Comparison of ENCODE assay signal across 9 cellular contexts in the genomic region with DNA sequence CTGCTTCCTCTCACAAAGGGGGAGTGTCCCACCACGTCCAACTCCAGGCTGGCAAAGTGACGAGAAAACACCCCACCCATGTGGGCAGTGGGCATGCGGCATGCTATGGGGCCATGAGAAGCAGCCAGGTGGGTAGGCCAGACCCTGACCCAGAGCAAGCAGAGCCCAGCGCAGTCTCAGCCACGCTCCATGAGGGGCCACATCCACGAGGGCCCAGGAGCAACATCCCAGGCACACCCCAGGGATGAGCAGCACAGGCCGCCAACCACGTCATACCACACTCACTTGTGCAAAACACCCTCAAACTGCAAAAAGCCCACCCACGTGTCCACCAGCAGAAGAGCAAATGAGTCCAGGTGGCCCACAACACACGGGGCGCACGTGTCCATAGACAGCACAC.
A peak's percentile ranks its signal among the peaks of the same experiment; 100 is the strongest.
DNase-seq lines count a peak whose midpoint lies in the region; ATAC-seq, FAIRE-seq and TF ChIP-seq lines count a peak whose summit lies in the region.
"Had no signal": no experiment of that assay in that cellular context is flagged by ENCODE, and none has a peak within 500 bp of the region (broad histone marks: within the 10 kb centered on the region; RNA-seq: fewer than 3 reads in every experiment).

No MANE protein-coding gene starts in this region.

- FAIRE-seq in GM12878 (lab: Jason Lieb, UNC) (no peak), HepG2 (lab: Jason Lieb, UNC) (no peak)

- H3K9ac ChIP-seq in GM12878 (ENCODE audit: control insufficient read depth, insufficient read depth, low read length) = no peak overlapping the region
- H3K9ac ChIP-seq in HepG2 (ENCODE audit: insufficient read depth, low read depth, low read length) = no peak overlapping the region
- H3K9ac ChIP-seq in Karpas-422 (ENCODE audit: low read length) = no peak overlapping the region

- WGBS in GM12878 (ENCODE audit: insufficient coverage, insufficient replicate concordance, low lambda C conversion rate, missing lambda C conversion rate) = 85% methylated on average over 12 of the region's 12 CpGs
- WGBS in HepG2 (ENCODE audit: low lambda C conversion rate) = 97% methylated on average over 12 of the region's 12 CpGs
- 61 to 83% (median 80%) methylated on average over 5 to 12 of the region's 12 CpGs for WGBS in stomach, 5 donors

- no peak overlapping the region for H3K4me3 ChIP-seq in GM12878
- no peak overlapping the region for H3K4me3 ChIP-seq in HepG2 (replicated peaks in 1 of 3; ENCODE audit: insufficient read depth in 1 of 3, low read depth in 2 of 3, low read length in 3 of 3)
- no peak overlapping the region for H3K4me3 ChIP-seq in stomach
- no peak overlapping the region for H3K4me3 ChIP-seq in Karpas-422 (ENCODE audit: low read length)

- H3K79me2 ChIP-seq in GM12878 (ENCODE audit: control insufficient read depth, insufficient read depth, low read length) (peaks cover 82% of the 10 kb centered on the region), HepG2 (ENCODE audit: insufficient read depth, low read length) (peaks cover 95% of the 10 kb centered on the region), Karpas-422 (ENCODE audit: low read length) (peaks cover 74% of the 10 kb centered on the region)

- peaks cover 43% of the 10 kb centered on the region for H3K4me1 Mint-ChIP-seq in activated CD4-positive, alpha-beta T cell treated with anti-CD3 and anti-CD28 coated beads, Interleukin-2, amount 10 ng/mL, durations not matched to agents 24 days and 14 days

- CTCF ChIA-PET in GM12878 (lab: Yijun Ruan, JAX) = interaction anchor here (0.9 to 1.6 kb wide), 3 partner anchors 174 to 336 kb away, joined by 3 to 7 read pairs (median 3); a partner anchor contains a TSS
- CTCF ChIA-PET in HepG2 (lab: Yijun Ruan, JAX; ENCODE audit: low intra/inter-chr PET ratio, low total read pairs) = no interaction called here

- no peaks in the 10 kb centered on the region for H3K9me3 ChIP-seq in GM12878 (replicated peaks; ENCODE audit: control insufficient read depth, insufficient read depth, low read length)
- H3K9me3 ChIP-seq in HepG2 (ENCODE audit: low read length) = no peaks in the 10 kb centered on the region
- no peaks in the 10 kb centered on the region for H3K9me3 ChIP-seq in stomach
- no peaks in the 10 kb centered on the region for H3K9me3 ChIP-seq in Karpas-422 (ENCODE audit: low read length)

- DNase-seq in activated CD4-positive, alpha-beta T cell treated with anti-CD3 and anti-CD28 coated beads, Interleukin-2, amount 10 ng/mL, durations not matched to agents 24 days and 14 days = no peak
- no peak for DNase-seq in activated CD4-positive, alpha-beta T cell treated with anti-CD3 and anti-CD28 coated beads, Interleukin-2, amount 50 U/mL, for 1 hour
- DNase-seq in GM12878 (ENCODE audit: low read depth, low spot score) (no peak), HepG2 (ENCODE audit: low spot score) (no peak), stomach (no peak), Karpas-422 (no peak), midbrain (lab: John Stamatoyannopoulos, UW) (no peak), hippocampal formation (lab: John Stamatoyannopoulos, UW) (no peak)
- DNase-seq: NCI-H1694 treated with DMSO at 0.1 percent for 48 hours had no signal

- H3K36me3 Mint-ChIP-seq in activated CD4-positive, alpha-beta T cell treated with anti-CD3 and anti-CD28 coated beads, Interleukin-2, amount 10 ng/mL, durations not matched to agents 24 days and 14 days (ENCODE audit: low read depth) = no peaks in the 10 kb centered on the region

- intact Hi-C loops in activated CD4-positive, alpha-beta T cell treated with anti-CD3 and anti-CD28 coated beads, Interleukin-2, amount 10 ng/mL, durations not matched to agents 24 days and 14 days (cut with micrococcal nuclease) = loop anchor here (5.0 kb wide), 4 partner anchors 73 to 223 kb away; no protein-coding TSS in a partner anchor
- intact Hi-C loops in GM12878 (cut with micrococcal nuclease; ENCODE audit: unreplicated experiment) (loop anchor here (5.0 kb wide), 2 partner anchors 153 to 173 kb away; a partner anchor contains a TSS), HepG2 (cut with micrococcal nuclease; ENCODE audit: unreplicated experiment) (loop anchor here (5.0 to 10.0 kb wide), 2 partner anchors 80 to 173 kb away; a partner anchor contains a TSS), stomach (cut with DNase I; ENCODE audit: low total_unique reads) (no loop called here)

- no peak for ATAC-seq in GM12878
- ATAC-seq in HepG2 = no peak

- H3K27me3 Mint-ChIP-seq in activated CD4-positive, alpha-beta T cell treated with anti-CD3 and anti-CD28 coated beads, Interleukin-2, amount 10 ng/mL, durations not matched to agents 24 days and 14 days = no peaks in the 10 kb centered on the region

- BruUV-seq in GM12878 (replicated peaks; lab: Mats Ljungman, UMichigan) (no TSS peak), HepG2 (replicated peaks; lab: Mats Ljungman, UMichigan) (no TSS peak)

- no peaks in the 10 kb centered on the region for H3K9me2 ChIP-seq in Karpas-422 (replicated peaks; ENCODE audit: insufficient read depth, low read length)

- no peak for TF ChIP-seq RAD21 in GM12878 (IDR thresholded peaks at IDR 0.05; ENCODE audit: insufficient read depth, low read depth, low read length)
- TF ChIP-seq RAD21 in HepG2 (CRISPR knock-in tag; IDR thresholded peaks at IDR 0.05) = no peak

- H3K36me3 ChIP-seq in GM12878 (ENCODE audit: control insufficient read depth in 2 of 2, insufficient read depth in 2 of 2, low read length in 1 of 2) (peaks cover 2 to 3% of the 10 kb centered on the region in 2 experiments; a peak in 2 of 4 replicates), HepG2 (replicated peaks in 1 of 2; ENCODE audit: control insufficient read depth in 1 of 2, insufficient read depth in 2 of 2, low read length in 2 of 2) (no peaks in the 10 kb centered on the region; a peak in 2 of 5 replicates), stomach (no peaks in the 10 kb centered on the region), Karpas-422 (ENCODE audit: insufficient read depth, low read length) (no peaks in the 10 kb centered on the region)

- H3K4me2 ChIP-seq in GM12878 (ENCODE audit: control insufficient read depth, insufficient read depth) (no peak overlapping the region), HepG2 (ENCODE audit: low read depth, low read length) (no peak overlapping the region), Karpas-422 (ENCODE audit: low read depth, low read length, poor library complexity, severe bottlenecking) (no peak overlapping the region)

- H3K27me3 ChIP-seq in GM12878 (replicated peaks in 1 of 2; ENCODE audit: control insufficient read depth in 2 of 2, insufficient read depth in 2 of 2, low read length in 1 of 2) (no peaks in the 10 kb centered on the region), HepG2 (ENCODE audit: control insufficient read depth in 1 of 2, insufficient read depth in 2 of 2, low read length in 2 of 2) (no peaks in the 10 kb centered on the region), stomach (no peaks in the 10 kb centered on the region), Karpas-422 (ENCODE audit: low read length) (no peaks in the 10 kb centered on the region)

- H3K27ac Mint-ChIP-seq in activated CD4-positive, alpha-beta T cell treated with anti-CD3 and anti-CD28 coated beads, Interleukin-2, amount 10 ng/mL, durations not matched to agents 24 days and 14 days = peak overlapping the region; percentile 18

- RAD21 ChIA-PET in GM12878 (lab: Charles Lee; ENCODE audit: unreplicated experiment) = interaction anchor here (1.3 kb wide), 1 partner anchor 142 kb away, joined by 6 read pairs; no protein-coding TSS in a partner anchor

- H3K4me1 ChIP-seq in GM12878 (ENCODE audit: control insufficient read depth, insufficient read depth, low read length) = peaks cover 35% of the 10 kb centered on the region
- H3K4me1 ChIP-seq in HepG2 (ENCODE audit: insufficient read depth, low read length) = peaks cover 84% of the 10 kb centered on the region
- H3K4me1 ChIP-seq in stomach = peaks cover 41 to 98% (median 67%) of the 10 kb centered on the region in 4 donors
- peaks cover 12% of the 10 kb centered on the region for H3K4me1 ChIP-seq in Karpas-422 (ENCODE audit: low read length)

- no peak; the same call in 1 of the 2 replicates for TF ChIP-seq POLR2A in GM12878 (IDR thresholded peaks at IDR 0.05; ENCODE audit: low read depth, low read length)
- TF ChIP-seq POLR2A in HepG2 (IDR thresholded peaks at IDR 0.05; ENCODE audit: insufficient read depth in 1 of 2, low read depth in 2 of 2, low read length in 2 of 2) = no peak; a peak in 1 of 4 replicates
- no peak for TF ChIP-seq POLR2A in stomach (IDR thresholded peaks at IDR 0.05)

- no peak overlapping the region for H2AFZ ChIP-seq in GM12878 (ENCODE audit: control insufficient read depth, low read depth, low read length)
- no peak overlapping the region for H2AFZ ChIP-seq in HepG2 (ENCODE audit: low read length)
- no peak overlapping the region for H2AFZ ChIP-seq in Karpas-422 (ENCODE audit: low read length)

- TF ChIP-seq CTCF in GM12878 (IDR thresholded peaks at IDR 0.05 in 2 of 3, conservative IDR thresholded peaks at IDR 0.05 in 1 of 3; ENCODE audit: control insufficient read depth in 2 of 3, extremely low read depth in 1 of 3, insufficient read depth in 1 of 3, low read depth in 3 of 3, low read length in 3 of 3) (no peak), HepG2 (CRISPR knock-in tag; IDR thresholded peaks at IDR 0.05) (no peak), stomach (IDR thresholded peaks at IDR 0.05) (no peak)

- in situ Hi-C loops in GM12878 (cut with MboI) = loop anchor here (5.0 kb wide), 1 partner anchor 223 kb away; no protein-coding TSS in a partner anchor
- in situ Hi-C loops in HepG2 (cut with HindIII; ENCODE audit: extremely low pct_ligation_motif_present, low pct_unique_long_range_greater_than_20kb) = no loop called here

- TF ChIP-seq EP300 in GM12878 (IDR thresholded peaks at IDR 0.05; ENCODE audit: borderline replicate concordance in 1 of 2, control insufficient read depth in 1 of 2, low read depth in 2 of 2, low read length in 2 of 2) = no peak
- no peak for TF ChIP-seq EP300 in HepG2 (IDR thresholded peaks at IDR 0.05; ENCODE audit: low read depth in 2 of 2, low read length in 2 of 2)
- TF ChIP-seq EP300 in HepG2 (CRISPR knock-in tag; IDR thresholded peaks at IDR 0.05; ENCODE audit: borderline replicate concordance) = no peak
- no peak for TF ChIP-seq EP300 in stomach (IDR thresholded peaks at IDR 0.05)

- no peak overlapping the region for H3K4me3 Mint-ChIP-seq in activated CD4-positive, alpha-beta T cell treated with anti-CD3 and anti-CD28 coated beads, Interleukin-2, amount 10 ng/mL, durations not matched to agents 24 days and 14 days

- POLR2A ChIA-PET in GM12878 (lab: Charles Lee) (no interaction called here), HepG2 (lab: Yijun Ruan, JAX) (no interaction called here)

- H3K9me3 Mint-ChIP-seq in activated CD4-positive, alpha-beta T cell treated with anti-CD3 and anti-CD28 coated beads, Interleukin-2, amount 10 ng/mL, durations not matched to agents 24 days and 14 days = no peaks in the 10 kb centered on the region

- H4K20me1 ChIP-seq in GM12878 (ENCODE audit: control insufficient read depth, insufficient read depth) (peaks cover 33% of the 10 kb centered on the region), HepG2 (ENCODE audit: insufficient read depth, low read length) (peaks cover 68% of the 10 kb centered on the region), Karpas-422 (ENCODE audit: insufficient read depth, low read depth, low read length) (peaks cover 38% of the 10 kb centered on the region; the same call in 1 of the 2 replicates)

- SMC1A ChIA-PET in GM12878 (lab: Charles Lee; ENCODE audit: uncharacterized antibody, unreplicated experiment) = interaction anchor here (2.0 kb wide), 1 partner anchor 16 kb away, joined by 5 read pairs; no protein-coding TSS in a partner anchor

- H3K27ac ChIP-seq in GM12878 (ENCODE audit: control insufficient read depth, insufficient read depth) (peak overlapping the region; percentile 46; the same call in 1 of the 2 replicates), HepG2 (ENCODE audit: extremely low read length, insufficient read depth, low read length) (peak overlapping the region; percentile 32), stomach (peak overlapping the region in 4 of 5 donors; percentile 25 to 58 (median 53)), Karpas-422 (ENCODE audit: low read length) (no peak overlapping the region)
